8 cellular contexts compared by ENCODE assay signal in the genomic region with DNA sequence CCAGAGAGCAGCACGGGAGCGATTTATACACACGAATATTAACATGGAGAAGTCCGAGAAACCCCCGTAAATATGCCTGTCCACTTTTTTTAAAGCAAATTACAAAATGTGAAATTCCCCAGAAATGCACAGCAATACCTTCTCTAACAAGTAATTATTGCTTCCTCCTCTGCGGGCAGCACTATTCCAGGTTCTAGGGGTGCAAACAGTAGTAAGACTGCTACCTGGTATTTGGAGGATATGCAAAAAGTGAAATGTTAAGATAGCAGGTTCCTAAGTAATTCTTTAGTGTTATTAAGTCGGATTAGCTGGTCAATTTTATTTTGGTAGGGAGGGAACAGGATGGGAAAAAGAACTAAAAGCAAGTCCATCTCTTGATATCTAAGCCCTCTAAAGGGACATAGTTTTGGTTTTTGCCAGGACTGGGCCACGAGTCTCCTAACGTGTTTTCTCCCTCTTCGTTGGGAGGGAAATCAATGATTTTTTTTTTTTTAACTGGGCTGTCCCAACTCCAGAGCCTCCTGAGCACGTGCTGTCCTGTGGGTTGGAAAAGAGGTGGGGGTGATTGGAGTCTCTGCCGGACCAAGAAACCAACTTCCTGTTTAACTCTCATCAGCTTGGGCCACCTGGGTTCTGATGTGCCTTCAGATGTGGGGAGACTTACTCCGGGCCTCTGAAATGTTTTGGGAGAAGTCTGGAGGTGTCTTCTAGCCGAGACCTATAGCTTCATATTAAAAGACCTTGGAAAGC. TPM values are rescaled to one million over a fixed set of nuclear protein-coding genes. Genes with fewer than 3 reads are reported as not detected.
DNase-seq lines count a peak whose midpoint lies in the region; ATAC-seq and TF ChIP-seq lines count a peak whose summit lies in the region.

No MANE protein-coding gene starts in this region.

- TF ChIP-seq POLR2A in erythroblast (IDR thresholded peaks at IDR 0.05; ENCODE audit: low read length) = no peak

- H3K4me1 ChIP-seq in GM23248 (ENCODE audit: insufficient read depth) = peaks cover 25% of the 10 kb centered on the region
- H3K4me1 ChIP-seq in Panc1 (ENCODE audit: control insufficient read depth, insufficient read depth, low read length) = peaks cover 9% of the 10 kb centered on the region; the same call in 1 of the 2 replicates

- H3K4me3 ChIP-seq in GM23248 = peak overlapping the region; percentile 98
- peak overlapping the region; percentile 77 to 95 for H3K4me3 ChIP-seq in Panc1 (ENCODE audit: low read depth in 2 of 2, low read length in 2 of 2)
- H3K4me3 ChIP-seq in skeletal muscle cell (ENCODE audit: low read depth, low read length) = peak overlapping the region; percentile 27

- ATAC-seq in Panc1 (no peak), GM21515 (IDR thresholded peaks at IDR 0.05; ENCODE audit: unreplicated experiment) (no peak)

- POLR2A ChIA-PET in Panc1 (lab: Charles Lee) = interaction anchor here (0.6 to 0.7 kb wide), 2 partner anchors 20 to 77 kb away, joined by 3 to 10 read pairs; no protein-coding TSS in a partner anchor

- H3K36me3 ChIP-seq in GM23248 (ENCODE audit: low read depth) (peaks cover 19% of the 10 kb centered on the region), Panc1 (ENCODE audit: control insufficient read depth, insufficient read depth, low read length) (peaks cover 14% of the 10 kb centered on the region)

- CTCF ChIA-PET in Panc1 (lab: Charles Lee) = interaction anchor here (0.7 kb wide), 1 partner anchor 26 kb away, joined by 4 read pairs; no protein-coding TSS in a partner anchor

- intact Hi-C loops in Panc1 (cut with micrococcal nuclease; ENCODE audit: unreplicated experiment) = no loop called here

- no peak for TF ChIP-seq CTCF in Panc1 (IDR thresholded peaks at IDR 0.05)

- H3K4me2 ChIP-seq in GM23248 (ENCODE audit: unreplicated experiment) = peak overlapping the region; percentile 93

- peaks cover 25% of the 10 kb centered on the region for H3F3A ChIP-seq in GM23248 (ENCODE audit: insufficient read depth)

- BruUV-seq in Panc1 (replicated peaks; lab: Mats Ljungman, UMichigan) = no TSS peak

- WGBS in GM23248 (ENCODE audit: low coverage in 1 of 2, low lambda C conversion rate in 2 of 2, missing lambda C conversion rate in 2 of 2), 2 experiments = 58 to 59% methylated on average over 14 of the region's 14 CpGs

- 0 out of 2 replicates have a peak, but pooled peaks cover 5% of the 10 kb centered on the region for H4K20me1 ChIP-seq in GM23248 (ENCODE audit: insufficient read depth)

- H3K27me3 ChIP-seq in GM23248 (replicated peaks; ENCODE audit: insufficient read depth) (no peaks in the 10 kb centered on the region), Panc1 (ENCODE audit: control insufficient read depth, insufficient read depth, low read length) (no peaks in the 10 kb centered on the region)

- H3K27ac ChIP-seq in GM23248 (no peak overlapping the region), Panc1 (ENCODE audit: low read length) (peak overlapping the region; percentile 93)

- H2AFZ ChIP-seq in GM23248 = peak overlapping the region; percentile 47; the same call in 1 of the 2 replicates

- peak overlapping the region; percentile 100; the same call in 1 of the 2 replicates for H3K9ac ChIP-seq in GM23248

- H3K9me3 ChIP-seq in GM23248 (ENCODE audit: low read depth) (no peaks in the 10 kb centered on the region), Panc1 (ENCODE audit: control insufficient read depth, insufficient read depth, low read depth, low read length) (no peaks in the 10 kb centered on the region)

- peaks cover 60% of the 10 kb centered on the region for H3K79me2 ChIP-seq in GM23248 (ENCODE audit: insufficient read depth)

- no peaks in the 10 kb centered on the region for H3K9me2 ChIP-seq in GM23248 (ENCODE audit: insufficient read depth)

- in situ Hi-C loops in GM23248 (cut with MboI) = no loop called here
- in situ Hi-C loops in Panc1 (cut with HindIII; ENCODE audit: low pct_unique_long_range_greater_than_20kb, low sequenced_read_pairs) = no loop called here

- no peak for DNase-seq in GM23248
- no peak for DNase-seq in Panc1 (ENCODE audit: low read depth, low spot score)
- peak; percentile 55 to 61 for DNase-seq in erythroblast (lab: John Stamatoyannopoulos, UW)
- DNase-seq in skeletal muscle cell (ENCODE audit: low read depth) = no peak
- no peak for DNase-seq in middle frontal gyrus (ENCODE audit: extremely low spot score, low spot score)
- DNase-seq in OCI-M2 (lab: John Stamatoyannopoulos, UW; ENCODE audit: unreplicated experiment) = no peak
- no peak for DNase-seq in T1000 (lab: John Stamatoyannopoulos, UW)

RNA-seq across cellular contexts. Expression of gene XBP1, which starts 1.7 kb away (rescaled TPM):
- total RNA-seq in GM23248 (2014; rRNA removed; shearing (Covaris generic)) = 324 and 350 TPM in 2 replicates
- polyA plus RNA-seq in GM23248 (2016; fragmentation: Nextera tagmentation; extraction: Ambion mirVana) = 256 and 258 TPM in 2 replicates
- 48.8 TPM for total RNA-seq in Panc1 (2021; ENCODE audit: unreplicated experiment)
- 43.2 TPM for polyA plus RNA-seq in Panc1 (2012; ENCODE audit: insufficient read length)

RNA-seq across cellular contexts. Expression of gene CCDC117, which starts 29.5 kb away (rescaled TPM):
- 24.2 and 25.2 TPM in 2 replicates for total RNA-seq in GM23248 (2014; rRNA removed; shearing (Covaris generic))
- 14.6 and 16.2 TPM in 2 replicates for polyA plus RNA-seq in GM23248 (2016; fragmentation: Nextera tagmentation; extraction: Ambion mirVana)
- total RNA-seq in Panc1 (2021; ENCODE audit: unreplicated experiment) = 18.1 TPM
- polyA plus RNA-seq in Panc1 (2012; ENCODE audit: insufficient read length) = 6.7 TPM

Comparison
In these comparisons a context has a peak if more than half of its experiments do, and no peak if none do; other contexts are left out.
1. DNase-seq: peak in erythroblast (2 of 2); none in GM23248 (single experiment), Panc1 (single experiment), skeletal muscle cell (single experiment), middle frontal gyrus (single experiment), OCI-M2 (single experiment) and T1000 (single experiment).
2. H3K4me3 ChIP-seq: peak in every context shown above with its lines; median percentile 98 in GM23248; 86 in Panc1; 27 in skeletal muscle cell.